In genomic region chr3:100710355-100711198, GRCh38 we compare ENCODE assay signal across 8 cellular contexts. TPM values are rescaled to one million over a fixed set of nuclear protein-coding genes. Genes with fewer than 3 reads are reported as not detected.
DNase-seq lines count a peak whose midpoint lies in the region; ATAC-seq lines count a peak whose summit lies in the region.

No MANE protein-coding gene starts in this region.

- H3K27me3 Mint-ChIP-seq in activated CD4-positive, alpha-beta T cell treated with anti-CD3 and anti-CD28 coated beads, Interleukin-2, amount 10 ng/mL, durations not matched to agents 7 days and 5 days, result no peaks in the 10 kb centered on the region
- peaks cover 10 to 15% of the 10 kb centered on the region in 2 donors for H3K27me3 Mint-ChIP-seq in effector memory CD8-positive, alpha-beta T cell

- peaks cover 8% of the 10 kb centered on the region for H3K9me3 Mint-ChIP-seq in activated CD4-positive, alpha-beta T cell treated with anti-CD3 and anti-CD28 coated beads, Interleukin-2, amount 10 ng/mL, durations not matched to agents 7 days and 5 days
- peaks cover 5 to 8% of the 10 kb centered on the region in 2 donors for H3K9me3 Mint-ChIP-seq in effector memory CD8-positive, alpha-beta T cell

- CTCF ChIA-PET in activated CD4-positive, alpha-beta T cell treated with anti-CD3 and anti-CD28 coated beads, Interleukin-2, amount 10 ng/mL, durations not matched to agents 7 days and 5 days (lab: Charles Lee), result interaction anchor here (0.6 to 2.6 kb wide), 20 partner anchors 8 to 977 kb away, joined by 3 to 10 read pairs (median 4); partner anchors contain the start of genes LNP1 and TOMM70

- H3K36me3 Mint-ChIP-seq in activated CD4-positive, alpha-beta T cell treated with anti-CD3 and anti-CD28 coated beads, Interleukin-2, amount 10 ng/mL, durations not matched to agents 7 days and 5 days (ENCODE audit: low read depth), result peaks cover 48% of the 10 kb centered on the region
- peaks cover 44% of the 10 kb centered on the region for H3K36me3 Mint-ChIP-seq in effector memory CD8-positive, alpha-beta T cell (ENCODE audit: insufficient read depth)

- H3K4me1 Mint-ChIP-seq in activated CD4-positive, alpha-beta T cell treated with anti-CD3 and anti-CD28 coated beads, Interleukin-2, amount 10 ng/mL, durations not matched to agents 7 days and 5 days, result peaks cover 52% of the 10 kb centered on the region
- H3K4me1 Mint-ChIP-seq in effector memory CD8-positive, alpha-beta T cell (ENCODE audit: low read depth in 2 of 2), result peaks cover 32 to 62% of the 10 kb centered on the region in 2 donors

- peaks cover 4 to 6% of the 10 kb centered on the region in 2 donors for H3K36me3 ChIP-seq in stomach smooth muscle (ENCODE audit: control insufficient read depth in 2 of 2, insufficient read depth in 2 of 2, low read length in 2 of 2)

- peak overlapping the region; percentile 74 to 78 for H3K4me3 ChIP-seq in stomach smooth muscle (ENCODE audit: low read length in 2 of 2)

- DNase-seq in NCI-H1417 (lab: John Stamatoyannopoulos, UW), result peak in 2 of 3 experiments; percentile 39 to 58
- DNase-seq in NCI-H1417 treated with DMSO at 0.1 percent for 48 hours (lab: John Stamatoyannopoulos, UW), result no peak
- peak; percentile 68 for DNase-seq in NAMALWA (ENCODE audit: low spot score)
- peak; percentile 66 for DNase-seq in activated CD4-positive, alpha-beta T cell treated with anti-CD3 and anti-CD28 coated beads, Interleukin-2, amount 10 ng/mL, durations not matched to agents 7 days and 5 days
- DNase-seq in effector memory CD8-positive, alpha-beta T cell, result peak; percentile 23 to 35 (median 35)
- DNase-seq in myocyte (ENCODE audit: low read depth), result peak; percentile 72

- no peaks in the 10 kb centered on the region for H3K27me3 ChIP-seq in stomach smooth muscle (ENCODE audit: control insufficient read depth in 1 of 2, insufficient read depth in 2 of 2, low read length in 2 of 2)

- POLR2A ChIA-PET in activated CD4-positive, alpha-beta T cell treated with anti-CD3 and anti-CD28 coated beads, Interleukin-2, amount 10 ng/mL, durations not matched to agents 7 days and 5 days (lab: Charles Lee), result interaction anchor here (0.8 kb wide), 1 partner anchor 46 kb away, joined by 3 read pairs; no protein-coding TSS in a partner anchor

- H3K4me3 Mint-ChIP-seq in activated CD4-positive, alpha-beta T cell treated with anti-CD3 and anti-CD28 coated beads, Interleukin-2, amount 10 ng/mL, durations not matched to agents 7 days and 5 days, result peak overlapping the region; percentile 88
- peak overlapping the region; percentile 88 to 89 for H3K4me3 Mint-ChIP-seq in effector memory CD8-positive, alpha-beta T cell

- H3K27ac Mint-ChIP-seq in activated CD4-positive, alpha-beta T cell treated with anti-CD3 and anti-CD28 coated beads, Interleukin-2, amount 10 ng/mL, durations not matched to agents 7 days and 5 days, result peak overlapping the region; percentile 71
- peak overlapping the region; percentile 98 to 99 for H3K27ac Mint-ChIP-seq in effector memory CD8-positive, alpha-beta T cell

- peaks cover 3% of the 10 kb centered on the region for H3K4me1 ChIP-seq in stomach smooth muscle (ENCODE audit: control insufficient read depth, insufficient read depth, low read length)

- no peaks in the 10 kb centered on the region for H3K9me3 ChIP-seq in stomach smooth muscle (ENCODE audit: control insufficient read depth in 2 of 2, low read length in 2 of 2)

- peak overlapping the region; percentile 69 for H3K27ac ChIP-seq in stomach smooth muscle (ENCODE audit: low read length)

- ATAC-seq in HG02610 (IDR thresholded peaks at IDR 0.05; ENCODE audit: unreplicated experiment), result peak; percentile 44
- ATAC-seq in effector memory CD8-positive, alpha-beta T cell (replicated peaks), result peak; percentile 26

- H3K9ac ChIP-seq in stomach smooth muscle (ENCODE audit: low read length in 2 of 2), result peak overlapping the region; percentile 60 to 84

RNA-seq across cellular contexts. Expression of gene TFG, which starts 1.3 kb away (rescaled TPM):
- 10 to 100 TPM; 49.1 to 58.5 TPM for total RNA-seq in activated CD4-positive, alpha-beta T cell treated with anti-CD3 and anti-CD28 coated beads, Interleukin-2, amount 10 ng/mL, durations not matched to agents 7 days and 5 days
- total RNA-seq in myocyte, result 118 and 127 TPM in 2 replicates
- polyA plus RNA-seq in myocyte (2012), result 136 TPM
